Comparison of ENCODE assay signal across 14 cellular contexts in the genomic region with DNA sequence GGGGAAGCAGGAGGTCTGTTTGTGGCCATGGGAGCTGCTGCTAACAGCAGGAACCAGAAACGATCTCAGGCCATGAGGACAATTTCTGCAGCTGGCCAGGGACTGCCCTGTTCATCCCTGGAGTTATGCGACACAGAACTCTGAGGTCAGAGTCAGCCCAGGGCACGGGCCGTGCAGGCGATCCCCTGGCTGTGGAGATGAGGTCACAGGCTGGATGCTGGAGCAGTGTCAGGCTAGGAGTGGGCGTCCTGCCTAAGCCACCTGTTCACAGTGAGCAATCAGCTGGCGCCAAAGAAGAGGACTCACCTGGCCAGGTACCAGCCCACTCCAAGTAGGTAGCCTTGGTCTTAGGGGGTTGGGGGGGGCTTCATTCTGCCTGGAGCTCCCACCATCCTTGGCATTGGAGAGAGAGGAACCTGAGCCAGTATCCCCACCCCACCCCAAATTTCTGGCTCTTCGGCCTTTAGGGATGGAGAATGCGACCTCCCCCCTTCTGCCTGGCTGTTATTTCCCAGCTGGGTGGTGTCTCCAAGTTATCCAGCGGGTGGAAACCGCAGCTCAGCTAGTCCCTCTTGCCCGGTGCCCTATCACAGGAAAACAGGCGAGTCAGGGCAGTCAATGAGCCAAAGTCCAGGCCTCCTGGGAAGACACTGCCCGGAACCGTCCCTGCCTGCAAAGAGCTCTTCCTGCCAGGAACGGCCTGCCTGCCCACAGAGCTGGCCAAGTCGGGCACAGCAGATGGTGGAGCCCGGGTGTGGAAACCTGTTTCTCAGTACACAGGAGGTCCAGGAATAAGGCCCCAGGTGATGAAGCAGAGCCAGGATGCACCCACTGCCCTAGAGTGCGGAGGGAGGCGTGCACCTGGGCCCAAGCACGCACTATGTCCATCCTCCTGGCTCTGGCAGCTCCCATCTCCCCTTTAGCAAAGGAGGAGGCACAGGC. TPM values are rescaled to one million over a fixed set of nuclear protein-coding genes. Genes with fewer than 3 reads are reported as not detected.
DNase-seq lines count a peak whose midpoint lies in the region; FAIRE-seq and TF ChIP-seq lines count a peak whose summit lies in the region.
"Had no signal": no experiment of that assay in that cellular context is flagged by ENCODE, and none has a peak within 500 bp of the region (broad histone marks: within the 10 kb centered on the region; RNA-seq: fewer than 3 reads in every experiment).

No MANE protein-coding gene starts in this region.

- CTCF ChIA-PET in activated naive CD4-positive, alpha-beta T cell treated with anti-CD3 and anti-CD28 coated beads for 36 hours (lab: Charles Lee) = interaction anchor here (0.6 to 1.4 kb wide), 3 partner anchors 21 to 1690 kb away, joined by 3 to 4 read pairs (median 3); no protein-coding TSS in a partner anchor
- CTCF ChIA-PET in GM10248 (lab: Yijun Ruan, JAX) = interaction anchor here (1.3 to 1.8 kb wide), 2 partner anchors 41 to 80 kb away, joined by 4 to 7 read pairs; no protein-coding TSS in a partner anchor

- FAIRE-seq in small intestine (lab: Jason Lieb, UNC) = no peak

- no peaks in the 10 kb centered on the region for H3K27me3 Mint-ChIP-seq in activated naive CD4-positive, alpha-beta T cell treated with anti-CD3 and anti-CD28 coated beads for 36 hours (ENCODE audit: low read depth)

- H3K27me3 ChIP-seq in small intestine (ENCODE audit: control insufficient read depth in 2 of 2, insufficient read depth in 2 of 2, low read length in 2 of 2) (no peaks in the 10 kb centered on the region), left ventricle myocardium inferior (ENCODE audit: low read depth) (no peaks in the 10 kb centered on the region)

- POLR2A ChIA-PET in GM10248 (lab: Yijun Ruan, JAX) = no interaction called here

- intact Hi-C loops in activated naive CD4-positive, alpha-beta T cell treated with anti-CD3 and anti-CD28 coated beads for 36 hours (cut with micrococcal nuclease) = loop anchor here (2.0 to 5.0 kb wide), 4 partner anchors 99 to 223 kb away; a partner anchor contains a TSS
- intact Hi-C loops in left ventricle myocardium inferior (cut with micrococcal nuclease) = no loop called here

- DNase-seq in DMS 273 (lab: John Stamatoyannopoulos, UW; ENCODE audit: unreplicated experiment) = peak; percentile 68
- no peak for DNase-seq in DMS 273 treated with DMSO at 0.1 percent for 48 hours (lab: John Stamatoyannopoulos, UW)
- DNase-seq in SW480 (ENCODE audit: low spot score) = peak; percentile 90
- peak; percentile 69 for DNase-seq in kidney tubule cell (ENCODE audit: low spot score)
- DNase-seq in small intestine = peak; percentile 94
- no peak for DNase-seq in activated naive CD4-positive, alpha-beta T cell treated with anti-CD3 and anti-CD28 coated beads for 36 hours
- no peak for DNase-seq in left ventricle myocardium inferior
- no peak for DNase-seq in GM10248 (ENCODE audit: extremely low spot score)
- DNase-seq: activated naive CD4-positive, alpha-beta T cell treated with anti-CD3 and anti-CD28 coated beads, Interleukin-2, amount 10 ng/mL, durations not matched to agents 7 days and 5 days; cortex of kidney; DND-41; NCI-H2227 treated with DMSO at 0.1 percent for 48 hours had no signal

- TF ChIP-seq CTCF in left ventricle myocardium inferior (IDR thresholded peaks at IDR 0.05; ENCODE audit: borderline replicate concordance) (no peak), GM10248 (IDR thresholded peaks at IDR 0.05; ENCODE audit: control extremely low read depth, extremely low read depth, low read depth, missing control alignments) (no peak)

- no peaks in the 10 kb centered on the region for H3K36me3 Mint-ChIP-seq in activated naive CD4-positive, alpha-beta T cell treated with anti-CD3 and anti-CD28 coated beads for 36 hours (ENCODE audit: low read depth)
- H3K36me3 Mint-ChIP-seq: activated naive CD4-positive, alpha-beta T cell treated with anti-CD3 and anti-CD28 coated beads, Interleukin-2, amount 10 ng/mL, durations not matched to agents 7 days and 5 days; mesothelial cell of epicardium had no signal

- H3K36me3 ChIP-seq in small intestine (ENCODE audit: control insufficient read depth in 2 of 2, insufficient read depth in 2 of 2, low read length in 2 of 2) = no peaks in the 10 kb centered on the region
- H3K36me3 ChIP-seq in left ventricle myocardium inferior = no peaks in the 10 kb centered on the region

- H3K9me3 Mint-ChIP-seq in activated naive CD4-positive, alpha-beta T cell treated with anti-CD3 and anti-CD28 coated beads for 36 hours = no peaks in the 10 kb centered on the region
- H3K9me3 Mint-ChIP-seq: activated naive CD4-positive, alpha-beta T cell treated with anti-CD3 and anti-CD28 coated beads, Interleukin-2, amount 10 ng/mL, durations not matched to agents 7 days and 5 days; mesothelial cell of epicardium had no signal

- H3K9me3 ChIP-seq in small intestine (ENCODE audit: control insufficient read depth, low read depth) (no peaks in the 10 kb centered on the region), left ventricle myocardium inferior (replicated peaks) (no peaks in the 10 kb centered on the region)

- 27 to 51% (median 35%) methylated on average over 21 of the region's 21 CpGs for WGBS in small intestine, 3 donors

- H3K4me3 ChIP-seq in small intestine (ENCODE audit: low read depth in 1 of 2, low read length in 2 of 2) (no peak overlapping the region), left ventricle myocardium inferior (no peak overlapping the region)
- H3K4me3 ChIP-seq: skin epidermis had no signal

- H3K27ac ChIP-seq in small intestine (ENCODE audit: low read depth in 1 of 2, low read length in 1 of 2) (peak overlapping the region; percentile 80 to 91), left ventricle myocardium inferior (replicated peaks) (no peak overlapping the region)

- H3K4me3 Mint-ChIP-seq in activated naive CD4-positive, alpha-beta T cell treated with anti-CD3 and anti-CD28 coated beads for 36 hours = no peak overlapping the region
- H3K4me3 Mint-ChIP-seq: mesothelial cell of epicardium had no signal

- H3K27ac Mint-ChIP-seq in activated naive CD4-positive, alpha-beta T cell treated with anti-CD3 and anti-CD28 coated beads for 36 hours = no peak overlapping the region
- H3K27ac Mint-ChIP-seq: activated naive CD4-positive, alpha-beta T cell treated with anti-CD3 and anti-CD28 coated beads, Interleukin-2, amount 10 ng/mL, durations not matched to agents 7 days and 5 days had no signal

- H3K4me1 Mint-ChIP-seq in activated naive CD4-positive, alpha-beta T cell treated with anti-CD3 and anti-CD28 coated beads for 36 hours (ENCODE audit: low read depth) = peaks cover 14% of the 10 kb centered on the region

- H3K4me1 ChIP-seq in small intestine (ENCODE audit: control insufficient read depth in 2 of 2, insufficient read depth in 1 of 2, low read depth in 1 of 2, low read length in 1 of 2) (peaks cover 4 to 5% of the 10 kb centered on the region in 2 donors), left ventricle myocardium inferior (peaks cover 64% of the 10 kb centered on the region)

RNA-seq across cellular contexts. Expression of a gene that starts 1.8 kb away (rescaled TPM):
- polyA plus RNA-seq in small intestine = 10 to 100 TPM in 1 of 3 donors, 1 to 10 TPM in 2; 6.9 to 32.0 (median 9.2) TPM
- 10 to 100 TPM; 20.7 to 22.6 TPM for total RNA-seq in activated naive CD4-positive, alpha-beta T cell treated with anti-CD3 and anti-CD28 coated beads for 36 hours
- 10.9 TPM for total RNA-seq in left ventricle myocardium inferior

RNA-seq across cellular contexts. Expression of a gene that starts 58.0 kb away (rescaled TPM):
- polyA plus RNA-seq in small intestine = under 1 TPM in 1 of 3 donors, not detected in 2; 0.07 TPM
- under 1 TPM; 0.36 to 0.47 TPM for total RNA-seq in activated naive CD4-positive, alpha-beta T cell treated with anti-CD3 and anti-CD28 coated beads for 36 hours
- total RNA-seq in left ventricle myocardium inferior = 0.11 TPM

Comparison
In these comparisons a context has a peak if more than half of its experiments do, and no peak if none do; other contexts are left out.
1. DNase-seq: peak in DMS 273 (single experiment), SW480 (single experiment), kidney tubule cell (single experiment) and small intestine (single experiment); none in DMS 273 treated with DMSO at 0.1 percent for 48 hours (single experiment), activated naive CD4-positive, alpha-beta T cell treated with anti-CD3 and anti-CD28 coated beads for 36 hours (single experiment), left ventricle myocardium inferior (single experiment) and GM10248 (single experiment).